8 cellular contexts compared by ENCODE assay signal in genomic region chr1:226100436-226101347, GRCh38. TPM values are rescaled to one million over a fixed set of nuclear protein-coding genes. Genes with fewer than 3 reads are reported as not detected.
DNase-seq lines count a peak whose midpoint lies in the region; ATAC-seq lines count a peak whose summit lies in the region.

No MANE protein-coding gene starts in this region.

- H3K9me3 ChIP-seq in iPS-20b (ENCODE audit: insufficient read depth, low read depth, low read length) (no peaks in the 10 kb centered on the region), skeletal muscle tissue (ENCODE audit: control insufficient read depth in 3 of 3, low read length in 3 of 3) (no peaks in the 10 kb centered on the region)

- H3K27me3 ChIP-seq in iPS-20b (ENCODE audit: insufficient read depth, low read length) (peaks cover 17% of the 10 kb centered on the region), skeletal muscle tissue (ENCODE audit: control insufficient read depth in 3 of 3, insufficient read depth in 3 of 3, low read length in 3 of 3) (no peaks in the 10 kb centered on the region)

- H3K4me3 ChIP-seq in iPS-20b (ENCODE audit: low read length): peak overlapping the region; percentile 76
- H3K4me3 ChIP-seq in skeletal muscle tissue (ENCODE audit: low read length in 3 of 3): peak overlapping the region; percentile 63 to 82 (median 78)

- H3K9ac ChIP-seq in iPS-20b (ENCODE audit: low read depth, low read length) (no peak overlapping the region; the same call in 1 of the 2 replicates), skeletal muscle tissue (ENCODE audit: low read depth in 1 of 3, low read length in 3 of 3) (peak overlapping the region; percentile 29 to 81 (median 76))

- peaks cover 6% of the 10 kb centered on the region; the same call in 1 of the 2 replicates for H3K4me1 ChIP-seq in iPS-20b (ENCODE audit: insufficient read depth, low read length)
- peaks cover 0 to 6% (median 0%) of the 10 kb centered on the region in 3 donors for H3K4me1 ChIP-seq in skeletal muscle tissue (ENCODE audit: control insufficient read depth in 3 of 3, insufficient read depth in 3 of 3, low read length in 3 of 3)

- H3K27ac ChIP-seq in iPS-20b (ENCODE audit: low read length) (no peak overlapping the region), skeletal muscle tissue (ENCODE audit: low read depth, low read length) (no peak overlapping the region)

- H3K36me3 ChIP-seq in iPS-20b (ENCODE audit: insufficient read depth, low read depth, low read length): no peaks in the 10 kb centered on the region
- no peaks in the 10 kb centered on the region for H3K36me3 ChIP-seq in skeletal muscle tissue (ENCODE audit: control insufficient read depth in 3 of 3, insufficient read depth in 3 of 3, low read length in 3 of 3)

- ATAC-seq in HG02852 (IDR thresholded peaks at IDR 0.05; ENCODE audit: unreplicated experiment): no peak

- DNase-seq in NCI-H524 (lab: John Stamatoyannopoulos, UW) (peak; percentile 14 to 31), NCI-H524 treated with DMSO at 0.1 percent for 48 hours (lab: John Stamatoyannopoulos, UW) (no peak), NCI-H774 (lab: John Stamatoyannopoulos, UW) (peak; percentile 12), astrocyte of the hippocampus (ENCODE audit: low read depth, low spot score) (peak; percentile 35), T-helper 9 cell (no peak)

RNA-seq across cellular contexts. Expression of gene H3-3A, which starts 38.2 kb away (rescaled TPM):
- total RNA-seq in skeletal muscle tissue: 319 TPM

Comparison
In these comparisons a context has a peak if more than half of its experiments do, and no peak if none do; other contexts are left out.
1. DNase-seq: peak in NCI-H524 (2 of 2), NCI-H774 (single experiment) and astrocyte of the hippocampus (single experiment); none in NCI-H524 treated with DMSO at 0.1 percent for 48 hours (single experiment) and T-helper 9 cell (single experiment).